Comparison of ENCODE assay signal across 20 cellular contexts in genomic region chr18:46767217-46767616, GRCh38. TPM values are rescaled to one million over a fixed set of nuclear protein-coding genes. Genes with fewer than 3 reads are reported as not detected.
"Had no signal": no experiment of that assay in that cellular context is flagged by ENCODE, and none has a peak within 500 bp of the region (broad histone marks: within the 10 kb centered on the region; RNA-seq: fewer than 3 reads in every experiment).

No MANE protein-coding gene starts in this region.

- DNase-seq: foreskin keratinocyte; immature natural killer cell; kidney; left cardiac atrium; left ventricle myocardium superior; mesenchymal stem cell; naive B cell; spleen; stimulated activated CD4-positive, alpha-beta T cell treated with anti-CD3 and anti-CD28 coated beads, Interleukin-15, amount 100 ng/mL, for 24 hours; stimulated activated CD4-positive, alpha-beta T cell treated with anti-CD3 and anti-CD28 coated beads, Interleukin-1b, Interleukin-23, amount 100 ng/mL, for 48 hours; stimulated activated CD4-positive, alpha-beta T cell treated with anti-CD3 and anti-CD28 coated beads, Interleukin-4, amount 100 ng/mL, for 24 hours; tibial artery; upper lobe of left lung; uterus had no signal

- H3K4me3 ChIP-seq: lung, spleen, tibial artery, upper lobe of left lung, uterus had no signal

- H3K27ac ChIP-seq: foreskin keratinocyte, parathyroid adenoma, spleen, tibial artery, upper lobe of left lung, uterus had no signal

- H3K27me3 ChIP-seq: upper lobe of left lung, uterus had no signal

- H3K36me3 ChIP-seq: spleen, tibial artery, upper lobe of left lung, uterus had no signal

- FAIRE-seq: kidney had no signal

- H3K9ac ChIP-seq: parathyroid adenoma had no signal

- H3K4me1 ChIP-seq: foreskin keratinocyte, spleen, tibial artery, upper lobe of left lung, uterus had no signal

- H3K9me3 ChIP-seq: spleen, tibial artery, upper lobe of left lung, uterus had no signal

- ATAC-seq: foreskin keratinocyte; left cardiac atrium; left ventricle myocardium superior; sciatic nerve; stimulated activated memory B cell treated with anti-CD40 and anti-IgM and Interleukin-4, amounts not matched to agents 10 μg/mL and 1 μg/mL and 100 μg/mL, for 72 hours had no signal

RNA-seq across cellular contexts. Expression of gene ST8SIA5, which starts 10.4 kb away (rescaled TPM):
- total RNA-seq: epithelial cell of proximal tubule, foreskin keratinocyte, pulmonary artery endothelial cell had no signal
- polyA plus RNA-seq: foreskin keratinocyte, immature natural killer cell had no signal
